In genomic region chr4:17447675-17448298, GRCh38 we compare ENCODE assay signal across 9 cellular contexts.
DNase-seq lines count a peak whose midpoint lies in the region; ATAC-seq and TF ChIP-seq lines count a peak whose summit lies in the region.
"Had no signal": no experiment of that assay in that cellular context is flagged by ENCODE, and none has a peak within 500 bp of the region (broad histone marks: within the 10 kb centered on the region; RNA-seq: fewer than 3 reads in every experiment).

No MANE protein-coding gene starts in this region.

- no peaks in the 10 kb centered on the region for H3K79me1 ChIP-seq in IMR-90 (ENCODE audit: low read depth in 1 of 2, low read length in 2 of 2)

- H3K18ac ChIP-seq in IMR-90 (ENCODE audit: low read depth, low read length), result no peak overlapping the region

- peak; percentile 83 for TF ChIP-seq CTCF in IMR-90 (conservative IDR thresholded peaks at IDR 0.05; ENCODE audit: low read depth, low read length)

- H3K9me1 ChIP-seq in IMR-90 (ENCODE audit: insufficient read depth, low read length), result no peaks in the 10 kb centered on the region

- H3K4ac ChIP-seq in IMR-90 (ENCODE audit: low read depth, low read length), result no peak overlapping the region

- no peak overlapping the region for H2AK5ac ChIP-seq in IMR-90 (ENCODE audit: low read depth, low read length)

- peaks cover 2% of the 10 kb centered on the region; the same call in 1 of the 2 replicates for H3K27me3 ChIP-seq in IMR-90 (ENCODE audit: control insufficient read depth, insufficient read depth, low read length)
- H3K27me3 ChIP-seq in adipocyte (replicated peaks; ENCODE audit: control insufficient read depth, insufficient read depth, low read length), result no peaks in the 10 kb centered on the region
- H3K27me3 ChIP-seq: BLaER1 had no signal

- H3K4me1 ChIP-seq in IMR-90 (ENCODE audit: control insufficient read depth, insufficient read depth, low read length) (0 out of 2 replicates have a peak, but pooled peaks cover 3% of the 10 kb centered on the region), adipocyte (ENCODE audit: control insufficient read depth, insufficient read depth, low read length) (peaks cover 8% of the 10 kb centered on the region)
- H3K4me1 ChIP-seq: BLaER1 had no signal

- peak; percentile 86 for TF ChIP-seq RAD21 in IMR-90 (IDR thresholded peaks at IDR 0.05; ENCODE audit: low read length)

- no peak overlapping the region for H2BK120ac ChIP-seq in IMR-90 (ENCODE audit: low read depth, low read length)

- no peak overlapping the region for H3K27ac ChIP-seq in IMR-90 (ENCODE audit: insufficient read depth, low read length)
- H3K27ac ChIP-seq: BLaER1 had no signal

- no peaks in the 10 kb centered on the region for H3K9me3 ChIP-seq in IMR-90 (ENCODE audit: control insufficient read depth, insufficient read depth, low read length)
- peaks cover 16% of the 10 kb centered on the region for H3K9me3 ChIP-seq in adipocyte (ENCODE audit: control insufficient read depth, low read length)

- no peak overlapping the region for H3K23ac ChIP-seq in IMR-90 (ENCODE audit: low read depth, low read length)

- dilution Hi-C loops in IMR-90 (cut with HindIII; ENCODE audit: low sequenced_read_pairs, unreplicated experiment), result no loop called here

- no peak overlapping the region for H3K56ac ChIP-seq in IMR-90 (ENCODE audit: extremely low read depth, insufficient read depth, low read length)

- POLR2A ChIA-PET in IMR-90 (lab: Charles Lee; ENCODE audit: unreplicated experiment), result interaction anchor here (1.1 kb wide), 1 partner anchor 32 kb away, joined by 3 read pairs; no protein-coding TSS in a partner anchor

- CTCF ChIA-PET in IMR-90 (lab: Yijun Ruan, JAX), result interaction anchor here (0.6 to 2.1 kb wide), 11 partner anchors 9 to 1420 kb away, joined by 3 to 8 read pairs (median 3); no protein-coding TSS in a partner anchor

- H4K20me1 ChIP-seq in IMR-90 (ENCODE audit: insufficient read depth, low read length), result no peaks in the 10 kb centered on the region
- H4K20me1 ChIP-seq: BLaER1 had no signal

- DNase-seq in NCI-H1105 treated with DMSO at 0.1 percent for 48 hours (lab: John Stamatoyannopoulos, UW), result peak; percentile 36
- DNase-seq in NCI-H1105 (lab: John Stamatoyannopoulos, UW), result no peak
- DNase-seq in IMR-90, result peak; percentile 81
- peak; percentile 77 for DNase-seq in RKO (ENCODE audit: low spot score)
- peak; percentile 92 for DNase-seq in adipocyte (ENCODE audit: low read depth)
- DNase-seq in left ventricle myocardium superior, result no peak
- no peak for DNase-seq in sciatic nerve (ENCODE audit: low spot score)

- TF ChIP-seq POLR2A in IMR-90 (IDR thresholded peaks at IDR 0.05; ENCODE audit: low read depth, low read length), result no peak

- no peak overlapping the region for H3K9ac ChIP-seq in IMR-90 (ENCODE audit: low read depth, low read length)
- peak overlapping the region; percentile 28 for H3K9ac ChIP-seq in adipocyte (ENCODE audit: low read length)
- H3K9ac ChIP-seq: BLaER1 had no signal

- in situ Hi-C loops in IMR-90 (cut with MboI; ENCODE audit: low sequenced_read_pairs), result no loop called here

- H2BK20ac ChIP-seq in IMR-90 (ENCODE audit: low read depth, low read length), result no peak overlapping the region

- ATAC-seq in GM21786 (IDR thresholded peaks at IDR 0.05; ENCODE audit: unreplicated experiment) (peak; percentile 92), IMR-90 (ENCODE audit: low read depth) (peak; percentile 93), left ventricle myocardium superior (peak; percentile 97), sciatic nerve (peak; percentile 94)

- H3K4me2 ChIP-seq in IMR-90 (ENCODE audit: low read depth, low read length), result no peak overlapping the region
- H3K4me2 ChIP-seq: BLaER1 had no signal

- H4K5ac ChIP-seq in IMR-90 (ENCODE audit: low read depth, low read length), result no peak overlapping the region

- H3K36me3 ChIP-seq in IMR-90 (ENCODE audit: control insufficient read depth, insufficient read depth, low read length), result no peaks in the 10 kb centered on the region
- no peaks in the 10 kb centered on the region for H3K36me3 ChIP-seq in adipocyte (ENCODE audit: control insufficient read depth, insufficient read depth, low read length, severe bottlenecking)
- H3K36me3 ChIP-seq: BLaER1 had no signal

- H3K4me3 ChIP-seq in IMR-90 (ENCODE audit: insufficient read depth, low read depth, low read length) (no peak overlapping the region), adipocyte (ENCODE audit: low read length) (no peak overlapping the region)
- H3K4me3 ChIP-seq: BLaER1 had no signal

- no peak overlapping the region for H2BK5ac ChIP-seq in IMR-90 (ENCODE audit: low read depth, low read length, poor library complexity, severe bottlenecking)

- no peak overlapping the region for H2AK9ac ChIP-seq in IMR-90 (replicated peaks; ENCODE audit: low read depth, low read length, poor library complexity)

- H3K14ac ChIP-seq in IMR-90 (replicated peaks; ENCODE audit: low read depth, low read length), result no peak overlapping the region

- no peak overlapping the region for H4K91ac ChIP-seq in IMR-90 (ENCODE audit: insufficient read depth, low read depth, low read length)

- BruUV-seq in IMR-90 (replicated peaks; lab: Mats Ljungman, UMichigan), result no TSS peak

- intact Hi-C loops in IMR-90 (cut with micrococcal nuclease), result loop anchor here (1.0 to 10.0 kb wide), 7 partner anchors 100 to 1157 kb away; no protein-coding TSS in a partner anchor
- intact Hi-C loops in left ventricle myocardium superior (cut with micrococcal nuclease), result no loop called here
- intact Hi-C loops in sciatic nerve (cut with DNase I), result no loop called here

- no peak overlapping the region for H2AFZ ChIP-seq in IMR-90 (replicated peaks; ENCODE audit: low read length, poor library complexity)

- no peak overlapping the region for H2BK15ac ChIP-seq in IMR-90 (ENCODE audit: low read depth, low read length)

- no peak overlapping the region for H4K8ac ChIP-seq in IMR-90 (ENCODE audit: low read depth in 2 of 2, low read length in 2 of 2)

TF ChIP-seq in IMR-90, 13 proteins besides CTCF, POLR2A, EP300 and RAD21:
- TF ChIP-seq MAZ (IDR thresholded peaks at IDR 0.05; ENCODE audit: borderline replicate concordance, low read depth, low read length), result no peak
- TF ChIP-seq, protein P1, sequence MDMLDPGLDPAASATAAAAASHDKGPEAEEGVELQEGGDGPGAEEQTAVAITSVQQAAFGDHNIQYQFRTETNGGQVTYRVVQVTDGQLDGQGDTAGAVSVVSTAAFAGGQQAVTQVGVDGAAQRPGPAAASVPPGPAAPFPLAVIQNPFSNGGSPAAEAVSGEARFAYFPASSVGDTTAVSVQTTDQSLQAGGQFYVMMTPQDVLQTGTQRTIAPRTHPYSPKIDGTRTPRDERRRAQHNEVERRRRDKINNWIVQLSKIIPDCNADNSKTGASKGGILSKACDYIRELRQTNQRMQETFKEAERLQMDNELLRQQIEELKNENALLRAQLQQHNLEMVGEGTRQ (IDR thresholded peaks at IDR 0.05; ENCODE audit: low read depth, low read length), result no peak
- TF ChIP-seq CEBPB (IDR thresholded peaks at IDR 0.05; ENCODE audit: low read depth, low read length), result peak; percentile 41; the same call in 1 of the 2 replicates
- TF ChIP-seq SMC3 (IDR thresholded peaks at IDR 0.05; ENCODE audit: low read depth, low read length), result peak; percentile 62

Comparison
In these comparisons a context has a peak if more than half of its experiments do, and no peak if none do; other contexts are left out.
1. DNase-seq: peak in NCI-H1105 treated with DMSO at 0.1 percent for 48 hours (single experiment), IMR-90 (single experiment), RKO (single experiment) and adipocyte (single experiment); none in NCI-H1105 (single experiment), left ventricle myocardium superior (single experiment) and sciatic nerve (single experiment).
2. Peak in every context shown above with its lines, with median percentiles within 50 percentile points of each other: ATAC-seq.